In the genomic region with DNA sequence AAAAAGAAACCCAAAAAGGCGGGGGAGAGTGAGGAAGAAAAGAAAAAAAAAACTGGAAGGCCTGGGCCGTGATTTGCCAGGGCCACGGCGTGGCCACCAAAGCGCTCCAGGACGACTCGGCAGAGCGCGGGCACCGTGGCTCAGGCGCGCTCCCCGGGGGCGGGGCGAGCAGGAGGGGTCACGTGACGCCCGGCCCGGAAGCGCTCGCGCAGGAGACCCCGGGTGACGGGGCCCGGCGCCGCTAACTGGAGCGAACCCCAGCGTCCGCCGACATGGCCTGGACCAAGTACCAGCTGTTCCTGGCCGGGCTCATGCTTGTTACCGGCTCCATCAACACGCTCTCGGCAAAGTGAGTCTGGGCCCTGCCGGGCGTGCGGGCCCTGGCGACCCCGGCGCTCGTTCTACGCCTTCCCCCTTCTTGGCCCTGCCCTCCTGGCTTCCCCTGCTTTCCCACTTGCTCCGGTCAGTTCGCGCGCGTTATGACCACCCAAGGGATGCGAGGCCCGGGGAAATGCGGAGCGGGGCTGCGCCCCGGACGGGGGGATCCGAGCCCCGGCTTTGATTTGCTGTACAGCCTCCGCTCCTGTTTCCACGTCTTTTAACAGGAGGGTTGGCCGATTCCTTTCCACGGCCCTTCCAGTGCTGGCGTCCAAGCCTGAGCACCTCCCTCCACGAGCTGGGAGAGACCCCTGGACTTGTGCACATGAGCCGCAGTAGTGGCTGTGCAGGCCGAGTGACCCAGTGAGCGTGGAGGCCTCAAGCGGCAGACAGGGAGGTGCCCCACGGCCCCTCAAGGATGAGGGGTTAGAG, we compare ENCODE assay signal across 1 cellular context.
A peak's percentile ranks its signal among the peaks of the same experiment; 100 is the strongest.
TF ChIP-seq lines count a peak whose summit lies in the region.

Gene SLC35F6, plus strand, starts transcription at position 207 of the 810 bp plus-strand sequence. Its CDS starts 66 bp downstream, at position 273.

TF ChIP-seq in K562, 482 proteins besides CTCF, POLR2A, EP300 and RAD21 (continued from another document and continues in another):
- TF ChIP-seq HBP1 (CRISPR knock-in tag; IDR thresholded peaks at IDR 0.05) = 0 out of 2 replicates have a peak, but pooled peaks have one; percentile 47
- TF ChIP-seq DMBX1 (CRISPR knock-in tag; IDR thresholded peaks at IDR 0.05; ENCODE audit: borderline replicate concordance) = peak; percentile 62; the same call in 1 of the 2 replicates
- no peak for TF ChIP-seq SAFB2 (IDR thresholded peaks at IDR 0.05; ENCODE audit: borderline replicate concordance, low read depth, low read length, severe bottlenecking)
- TF ChIP-seq TRIM25 (IDR thresholded peaks at IDR 0.05; ENCODE audit: borderline replicate concordance) = no peak
- peak; percentile 11 for TF ChIP-seq ZNF584 (CRISPR knock-in tag; IDR thresholded peaks at IDR 0.05; ENCODE audit: low read depth)
- peak; percentile 65 for TF ChIP-seq ETS1 (conservative IDR thresholded peaks at IDR 0.05; ENCODE audit: control insufficient read depth, low read depth, low read length)
- peak; percentile 41; the same call in 1 of the 2 replicates for TF ChIP-seq KLF13 (tag; IDR thresholded peaks at IDR 0.05; ENCODE audit: borderline replicate concordance, low read depth)
- peak; percentile 34 for TF ChIP-seq CHD1 (IDR thresholded peaks at IDR 0.05; ENCODE audit: low read length)
- peak; percentile 84 for TF ChIP-seq SUPT5H (IDR thresholded peaks at IDR 0.05)
- peak; percentile 72 for TF ChIP-seq L3MBTL2 (IDR thresholded peaks at IDR 0.05)
- peak; percentile 99 for TF ChIP-seq TOE1 (IDR thresholded peaks at IDR 0.05; ENCODE audit: borderline replicate concordance)
- TF ChIP-seq TOE1 (CRISPR knock-in tag; IDR thresholded peaks at IDR 0.05; ENCODE audit: borderline replicate concordance, low read depth) = no peak
- peak; percentile 66; the same call in 1 of the 2 replicates for TF ChIP-seq POLR2H (tag; IDR thresholded peaks at IDR 0.05; ENCODE audit: low read depth)
- TF ChIP-seq CREM (IDR thresholded peaks at IDR 0.05; ENCODE audit: low read depth) = 0 out of 2 replicates have a peak, but pooled peaks have one; percentile 28
- TF ChIP-seq ZSCAN32 (CRISPR knock-in tag; IDR thresholded peaks at IDR 0.05) = no peak
- TF ChIP-seq, protein P1, sequence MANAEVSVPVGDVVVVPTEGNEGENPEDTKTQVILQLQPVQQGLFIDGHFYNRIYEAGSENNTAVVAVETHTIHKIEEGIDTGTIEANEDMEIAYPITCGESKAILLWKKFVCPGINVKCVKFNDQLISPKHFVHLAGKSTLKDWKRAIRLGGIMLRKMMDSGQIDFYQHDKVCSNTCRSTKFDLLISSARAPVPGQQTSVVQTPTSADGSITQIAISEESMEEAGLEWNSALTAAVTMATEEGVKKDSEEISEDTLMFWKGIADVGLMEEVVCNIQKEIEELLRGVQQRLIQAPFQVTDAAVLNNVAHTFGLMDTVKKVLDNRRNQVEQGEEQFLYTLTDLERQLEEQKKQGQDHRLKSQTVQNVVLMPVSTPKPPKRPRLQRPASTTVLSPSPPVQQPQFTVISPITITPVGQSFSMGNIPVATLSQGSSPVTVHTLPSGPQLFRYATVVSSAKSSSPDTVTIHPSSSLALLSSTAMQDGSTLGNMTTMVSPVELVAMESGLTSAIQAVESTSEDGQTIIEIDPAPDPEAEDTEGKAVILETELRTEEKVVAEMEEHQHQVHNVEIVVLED (CRISPR knock-in tag; IDR thresholded peaks at IDR 0.05) = peak; percentile 47
- TF ChIP-seq ELF2 (CRISPR knock-in tag; IDR thresholded peaks at IDR 0.05) = peak; percentile 93
- peak; percentile 83 for TF ChIP-seq GABPB1 (CRISPR knock-in tag; IDR thresholded peaks at IDR 0.05)
- TF ChIP-seq ZNF239 (CRISPR knock-in tag; IDR thresholded peaks at IDR 0.05) = no peak
- peak; percentile 62; the same call in 1 of the 2 replicates for TF ChIP-seq SIN3B (IDR thresholded peaks at IDR 0.05; ENCODE audit: low read depth)
- peak; percentile 72; the same call in 1 of the 2 replicates for TF ChIP-seq ARID4B (CRISPR knock-in tag; IDR thresholded peaks at IDR 0.05)
- 0 out of 2 replicates have a peak, but pooled peaks have one; percentile 7 for TF ChIP-seq KDM2B (CRISPR knock-in tag; IDR thresholded peaks at IDR 0.05)
- no peak for TF ChIP-seq E2F5 (CRISPR knock-in tag; IDR thresholded peaks at IDR 0.05)
- TF ChIP-seq RAD51 (IDR thresholded peaks at IDR 0.05; ENCODE audit: borderline replicate concordance, low read depth) = peak; percentile 98
- no peak for TF ChIP-seq CREB5 (CRISPR knock-in tag; IDR thresholded peaks at IDR 0.05)
- TF ChIP-seq, protein P2, sequence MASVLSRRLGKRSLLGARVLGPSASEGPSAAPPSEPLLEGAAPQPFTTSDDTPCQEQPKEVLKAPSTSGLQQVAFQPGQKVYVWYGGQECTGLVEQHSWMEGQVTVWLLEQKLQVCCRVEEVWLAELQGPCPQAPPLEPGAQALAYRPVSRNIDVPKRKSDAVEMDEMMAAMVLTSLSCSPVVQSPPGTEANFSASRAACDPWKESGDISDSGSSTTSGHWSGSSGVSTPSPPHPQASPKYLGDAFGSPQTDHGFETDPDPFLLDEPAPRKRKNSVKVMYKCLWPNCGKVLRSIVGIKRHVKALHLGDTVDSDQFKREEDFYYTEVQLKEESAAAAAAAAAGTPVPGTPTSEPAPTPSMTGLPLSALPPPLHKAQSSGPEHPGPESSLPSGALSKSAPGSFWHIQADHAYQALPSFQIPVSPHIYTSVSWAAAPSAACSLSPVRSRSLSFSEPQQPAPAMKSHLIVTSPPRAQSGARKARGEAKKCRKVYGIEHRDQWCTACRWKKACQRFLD (CRISPR knock-in tag; IDR thresholded peaks at IDR 0.05) = peak; percentile 87
- 0 out of 2 replicates have a peak, but pooled peaks have one; percentile 6 for TF ChIP-seq BACH1 (tag; IDR thresholded peaks at IDR 0.05)
- TF ChIP-seq, protein P3, sequence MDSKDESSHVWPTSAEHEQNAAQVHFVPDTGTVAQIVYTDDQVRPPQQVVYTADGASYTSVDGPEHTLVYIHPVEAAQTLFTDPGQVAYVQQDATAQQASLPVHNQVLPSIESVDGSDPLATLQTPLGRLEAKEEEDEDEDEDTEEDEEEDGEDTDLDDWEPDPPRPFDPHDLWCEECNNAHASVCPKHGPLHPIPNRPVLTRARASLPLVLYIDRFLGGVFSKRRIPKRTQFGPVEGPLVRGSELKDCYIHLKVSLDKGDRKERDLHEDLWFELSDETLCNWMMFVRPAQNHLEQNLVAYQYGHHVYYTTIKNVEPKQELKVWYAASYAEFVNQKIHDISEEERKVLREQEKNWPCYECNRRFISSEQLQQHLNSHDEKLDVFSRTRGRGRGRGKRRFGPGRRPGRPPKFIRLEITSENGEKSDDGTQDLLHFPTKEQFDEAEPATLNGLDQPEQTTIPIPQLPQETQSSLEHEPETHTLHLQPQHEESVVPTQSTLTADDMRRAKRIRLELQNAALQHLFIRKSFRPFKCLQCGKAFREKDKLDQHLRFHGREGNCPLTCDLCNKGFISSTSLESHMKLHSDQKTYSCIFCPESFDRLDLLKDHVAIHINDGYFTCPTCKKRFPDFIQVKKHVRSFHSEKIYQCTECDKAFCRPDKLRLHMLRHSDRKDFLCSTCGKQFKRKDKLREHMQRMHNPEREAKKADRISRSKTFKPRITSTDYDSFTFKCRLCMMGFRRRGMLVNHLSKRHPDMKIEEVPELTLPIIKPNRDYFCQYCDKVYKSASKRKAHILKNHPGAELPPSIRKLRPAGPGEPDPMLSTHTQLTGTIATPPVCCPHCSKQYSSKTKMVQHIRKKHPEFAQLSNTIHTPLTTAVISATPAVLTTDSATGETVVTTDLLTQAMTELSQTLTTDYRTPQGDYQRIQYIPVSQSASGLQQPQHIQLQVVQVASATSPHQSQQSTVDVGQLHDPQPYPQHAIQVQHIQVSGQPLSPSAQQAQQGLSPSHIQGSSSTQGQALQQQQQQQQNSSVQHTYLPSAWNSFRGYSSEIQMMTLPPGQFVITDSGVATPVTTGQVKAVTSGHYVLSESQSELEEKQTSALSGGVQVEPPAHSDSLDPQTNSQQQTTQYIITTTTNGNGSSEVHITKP (IDR thresholded peaks at IDR 0.05; ENCODE audit: partially characterized antibody) = peak; percentile 38
- TF ChIP-seq PHB (CRISPR knock-in tag; IDR thresholded peaks at IDR 0.05) = 0 out of 2 replicates have a peak, but pooled peaks have one; percentile 69
- peak in 1 of 2 experiments; percentile 82; a peak in 2 of 4 replicates for TF ChIP-seq HDAC1 (IDR thresholded peaks at IDR 0.05)
- TF ChIP-seq NR2C2 (CRISPR knock-in tag; IDR thresholded peaks at IDR 0.05) = no peak
- peak; percentile 96 for TF ChIP-seq NR2C2 (tag; IDR thresholded peaks at IDR 0.05)
